In genomic region chr15:67133738-67134576, GRCh38 we compare ENCODE assay signal across 8 cellular contexts.
A peak's percentile ranks its signal among the peaks of the same experiment; 100 is the strongest.
DNase-seq lines count a peak whose midpoint lies in the region; ATAC-seq and TF ChIP-seq lines count a peak whose summit lies in the region.

No MANE protein-coding gene starts in this region.

- no peaks in the 10 kb centered on the region for H3K27me3 ChIP-seq in suprapubic skin

- TF ChIP-seq EP300 in suprapubic skin (IDR thresholded peaks at IDR 0.05) = no peak

- H3K4me1 Mint-ChIP-seq in nephron = peaks cover 90% of the 10 kb centered on the region

- TF ChIP-seq CTCF in nephron (IDR thresholded peaks at IDR 0.05; ENCODE audit: unreplicated experiment in 3 of 3) (no peak), suprapubic skin (IDR thresholded peaks at IDR 0.05) (no peak)

- H3K27ac ChIP-seq in suprapubic skin = peak overlapping the region; percentile 56

- H3K27ac Mint-ChIP-seq in nephron = peak overlapping the region; percentile 70 to 94 (median 71)

- H3K9me3 ChIP-seq in suprapubic skin = no peaks in the 10 kb centered on the region

- no peak overlapping the region for H3K4me3 ChIP-seq in suprapubic skin

- H3K36me3 ChIP-seq in suprapubic skin = no peaks in the 10 kb centered on the region

- ATAC-seq in GM18870 (IDR thresholded peaks at IDR 0.05; ENCODE audit: unreplicated experiment) (peak; percentile 51), HG03159 (IDR thresholded peaks at IDR 0.05; ENCODE audit: unreplicated experiment) (peak; percentile 78)

- WGBS in suprapubic skin = 37% methylated on average over 10 of the region's 11 CpGs

- DNase-seq in activated CD4-positive, alpha-beta T cell treated with anti-CD3 and anti-CD28 coated beads, Interleukin-2, amount 50 U/mL, for 1 hour = peak; percentile 56
- peak; percentile 14 for DNase-seq in effector CD8-positive, alpha-beta T cell (lab: John Stamatoyannopoulos, UW)
- DNase-seq in suprapubic skin (ENCODE audit: low spot score in 2 of 2) = no peak
- no peak for DNase-seq in SW480 (ENCODE audit: low spot score)
- DNase-seq in Ammon's horn (ENCODE audit: low spot score) = no peak

- H3K4me1 ChIP-seq in suprapubic skin = peaks cover 83% of the 10 kb centered on the region

- H3K4me3 Mint-ChIP-seq in nephron = peak overlapping the region; percentile 24 to 66 (median 31)

- no peaks in the 10 kb centered on the region for H3K36me3 Mint-ChIP-seq in nephron (ENCODE audit: low read depth)

- no peaks in the 10 kb centered on the region for H3K27me3 Mint-ChIP-seq in nephron (ENCODE audit: low read depth)

- no peaks in the 10 kb centered on the region for H3K9me3 Mint-ChIP-seq in nephron

- TF ChIP-seq POLR2A in suprapubic skin (IDR thresholded peaks at IDR 0.05) = no peak

Comparison
In these comparisons a context has a peak if more than half of its experiments do, and no peak if none do; other contexts are left out.
1. DNase-seq: peak in activated CD4-positive, alpha-beta T cell treated with anti-CD3 and anti-CD28 coated beads, Interleukin-2, amount 50 U/mL, for 1 hour (single experiment) and effector CD8-positive, alpha-beta T cell (single experiment); none in suprapubic skin (0 of 2), SW480 (single experiment) and Ammon's horn (single experiment).